Comparison of ENCODE assay signal across 22 cellular contexts in genomic region chrX:31268359-31268758, GRCh38.
DNase-seq lines count a peak whose midpoint lies in the region; ATAC-seq, FAIRE-seq and TF ChIP-seq lines count a peak whose summit lies in the region.
"Had no signal": no experiment of that assay in that cellular context is flagged by ENCODE, and none has a peak within 500 bp of the region (broad histone marks: within the 10 kb centered on the region; RNA-seq: fewer than 3 reads in every experiment).

No MANE protein-coding gene starts in this region.

- H3K9me3 ChIP-seq in hepatocyte (ENCODE audit: low read depth) = no peaks in the 10 kb centered on the region
- H3K9me3 ChIP-seq: neutrophil, sigmoid colon, thoracic aorta had no signal

- H3K27ac ChIP-seq in hepatocyte = no peak overlapping the region
- H3K27ac ChIP-seq: neutrophil, RWPE1, sigmoid colon, thoracic aorta had no signal

- no peaks in the 10 kb centered on the region for H3K27me3 ChIP-seq in hepatocyte
- H3K27me3 ChIP-seq: sigmoid colon had no signal

- no peak overlapping the region for H3K4me3 ChIP-seq in AG04449 (ENCODE audit: low read depth, low read length)
- H3K4me3 ChIP-seq in hepatocyte = no peak overlapping the region
- H3K4me3 ChIP-seq: sigmoid colon, thoracic aorta had no signal

- no peaks in the 10 kb centered on the region for H4K20me1 ChIP-seq in hepatocyte (ENCODE audit: insufficient read depth, poor library complexity, severe bottlenecking)

- peaks cover 19% of the 10 kb centered on the region for H3K79me2 ChIP-seq in hepatocyte

- H3K4me2 ChIP-seq in hepatocyte = no peak overlapping the region

- CTCF ChIA-PET in AG04449 (lab: Yijun Ruan, JAX) = interaction anchor here (1.1 to 1.2 kb wide), 3 partner anchors 11 to 381 kb away, joined by 3 read pairs; no protein-coding TSS in a partner anchor

- FAIRE-seq in G401.6 (lab: Jason Lieb, UNC) = peak; percentile 98
- FAIRE-seq: GM18507, islet of Langerhans had no signal

- no peaks in the 10 kb centered on the region for H3K9me3 Mint-ChIP-seq in activated naive CD8-positive, alpha-beta T cell treated with anti-CD3 and anti-CD28 coated beads, Interleukin-2, amount 50 U/mL, for 24 hours
- H3K9me3 Mint-ChIP-seq: activated T-helper 2 cell treated with anti-CD3 and anti-CD28 coated beads, Interferon-gamma antibody, Interleukin-2, Interleukin-4, amounts not matched to agents 10 μg/mL and 5 μg/mL and 100 μg/mL, durations not matched to agents 14 hours and 24 hours and 36 hours; T-cell had no signal

- peaks cover 4% of the 10 kb centered on the region for H3K4me1 ChIP-seq in hepatocyte (ENCODE audit: insufficient read depth)

- H3K9me2 ChIP-seq in hepatocyte (replicated peaks; ENCODE audit: insufficient read depth) = no peaks in the 10 kb centered on the region

- no peak for ATAC-seq in activated naive CD8-positive, alpha-beta T cell treated with anti-CD3 and anti-CD28 coated beads, Interleukin-2, amount 50 U/mL, for 24 hours
- no peak for ATAC-seq in GM21423 (IDR thresholded peaks at IDR 0.05; ENCODE audit: unreplicated experiment)
- ATAC-seq: HCT116, T-cell had no signal

- peaks cover 6% of the 10 kb centered on the region for H3K27me3 Mint-ChIP-seq in activated naive CD8-positive, alpha-beta T cell treated with anti-CD3 and anti-CD28 coated beads, Interleukin-2, amount 50 U/mL, for 24 hours

- 53% methylated on average over 4 of the region's 4 CpGs for WGBS in hepatocyte (ENCODE audit: low lambda C conversion rate, missing lambda C conversion rate)

- no peak for DNase-seq in AG04449 (ENCODE audit: low read depth, low spot score)
- DNase-seq in RPMI7951 (ENCODE audit: low read depth) = peak; percentile 5
- DNase-seq in hepatocyte (ENCODE audit: low spot score) = no peak
- no peak for DNase-seq in GM10266 (ENCODE audit: extremely low spot score)
- no peak for DNase-seq in activated naive CD8-positive, alpha-beta T cell treated with anti-CD3 and anti-CD28 coated beads, Interleukin-2, amount 50 U/mL, for 24 hours
- no peak for DNase-seq in germinal center (ENCODE audit: low spot score)
- DNase-seq: activated CD8-positive, alpha-beta memory T cell treated with anti-CD3 and anti-CD28 coated beads for 24 hours; glutamatergic neuron; NCI-H2029 treated with DMSO at 0.1 percent for 48 hours; NCI-H774; sigmoid colon; T-cell had no signal

- no peak overlapping the region for H3K27ac Mint-ChIP-seq in activated naive CD8-positive, alpha-beta T cell treated with anti-CD3 and anti-CD28 coated beads, Interleukin-2, amount 50 U/mL, for 24 hours
- H3K27ac Mint-ChIP-seq: activated T-helper 2 cell treated with anti-CD3 and anti-CD28 coated beads, Interferon-gamma antibody, Interleukin-2, Interleukin-4, amounts not matched to agents 10 μg/mL and 5 μg/mL and 100 μg/mL, durations not matched to agents 14 hours and 24 hours and 36 hours; mesothelial cell of epicardium; T-cell had no signal

- H3K36me3 Mint-ChIP-seq in activated naive CD8-positive, alpha-beta T cell treated with anti-CD3 and anti-CD28 coated beads, Interleukin-2, amount 50 U/mL, for 24 hours (ENCODE audit: low read depth) = no peaks in the 10 kb centered on the region
- H3K36me3 Mint-ChIP-seq: mesothelial cell of epicardium, T-cell had no signal

- H2AFZ ChIP-seq in hepatocyte = no peak overlapping the region

- no peak overlapping the region for H3K4me3 Mint-ChIP-seq in activated naive CD8-positive, alpha-beta T cell treated with anti-CD3 and anti-CD28 coated beads, Interleukin-2, amount 50 U/mL, for 24 hours
- H3K4me3 Mint-ChIP-seq: T-cell had no signal

- H3K4me1 Mint-ChIP-seq in activated naive CD8-positive, alpha-beta T cell treated with anti-CD3 and anti-CD28 coated beads, Interleukin-2, amount 50 U/mL, for 24 hours = peaks cover 5% of the 10 kb centered on the region

- TF ChIP-seq CTCF in AG04449 (IDR thresholded peaks at IDR 0.05; ENCODE audit: insufficient read depth, low read length, missing control alignments) = peak; percentile 16
- peak; percentile 6 for TF ChIP-seq CTCF in hepatocyte (IDR thresholded peaks at IDR 0.05; ENCODE audit: poor library complexity)
- no peak for TF ChIP-seq CTCF in GM10266 (IDR thresholded peaks at IDR 0.05; ENCODE audit: control insufficient read depth, insufficient read depth, low read depth, missing control alignments)

- POLR2A ChIA-PET in AG04449 (lab: Yijun Ruan, JAX) = no interaction called here

- H3K36me3 ChIP-seq in hepatocyte (replicated peaks; ENCODE audit: insufficient read depth, low read depth) = no peaks in the 10 kb centered on the region
- H3K36me3 ChIP-seq: neutrophil, sigmoid colon, thoracic aorta had no signal
